8 cellular contexts compared by ENCODE assay signal in the genomic region with DNA sequence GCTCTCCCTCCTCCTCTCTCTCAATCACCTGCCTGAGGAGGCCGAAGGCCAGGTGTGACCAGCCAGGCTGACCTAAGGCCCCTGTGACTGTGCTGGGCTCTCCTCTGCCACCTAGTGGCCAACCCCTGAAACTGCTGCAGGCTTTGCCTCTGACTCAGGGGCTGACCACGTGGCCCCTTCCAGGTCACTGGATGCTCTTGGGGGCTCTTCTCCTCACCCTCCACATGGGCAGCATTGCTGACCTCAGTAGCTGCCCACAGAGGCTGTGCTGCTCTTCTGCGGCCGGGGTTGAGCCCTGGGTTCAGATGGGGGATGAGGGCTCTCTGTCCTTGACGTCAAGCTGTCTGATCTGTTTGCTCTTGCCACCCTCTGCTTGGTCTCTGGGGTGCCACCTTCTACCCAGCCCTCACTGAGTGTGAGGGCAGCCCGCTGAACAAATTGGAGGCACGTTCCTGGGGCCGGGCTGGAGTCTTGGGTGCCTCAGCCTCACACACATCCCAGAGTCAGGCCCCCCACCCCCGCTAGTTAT.
DNase-seq lines count a peak whose midpoint lies in the region; ATAC-seq and TF ChIP-seq lines count a peak whose summit lies in the region.

No MANE protein-coding gene starts in this region.

- H3K27ac Mint-ChIP-seq in neural crest cell (ENCODE audit: unreplicated experiment): no peak overlapping the region

- H3K9me3 Mint-ChIP-seq in neural crest cell: peaks cover 7% of the 10 kb centered on the region

- 45 to 50% methylated on average over 9 of the region's 9 CpGs for WGBS in GM23248 (ENCODE audit: low coverage in 1 of 2, low lambda C conversion rate in 2 of 2, missing lambda C conversion rate in 2 of 2), 2 experiments

- DNase-seq in DMS153 (lab: John Stamatoyannopoulos, UW): peak; percentile 3
- DNase-seq in GM23248: peak; percentile 72
- peak; percentile 73 for DNase-seq in NCI-H2196 (lab: John Stamatoyannopoulos, UW; ENCODE audit: unreplicated experiment)
- DNase-seq in activated CD8-positive, alpha-beta memory T cell treated with anti-CD3 and anti-CD28 coated beads, Interleukin-2, amount 50 U/mL, for 4 hours: peak; percentile 47
- DNase-seq in fibroblast of mammary gland (ENCODE audit: low read depth): peak; percentile 72
- DNase-seq in neural crest cell (ENCODE audit: low read depth, low spot score): peak; percentile 68
- peak; percentile 63 for DNase-seq in ureter (ENCODE audit: low spot score)

- H3K36me3 Mint-ChIP-seq in neural crest cell (ENCODE audit: low read depth): no peaks in the 10 kb centered on the region

- peaks cover 24% of the 10 kb centered on the region for H3F3A ChIP-seq in GM23248 (ENCODE audit: insufficient read depth)

- H3K79me2 ChIP-seq in GM23248 (ENCODE audit: insufficient read depth): no peaks in the 10 kb centered on the region

- no peaks in the 10 kb centered on the region for H3K27me3 ChIP-seq in GM23248 (replicated peaks; ENCODE audit: insufficient read depth)

- H3K27me3 Mint-ChIP-seq in neural crest cell (ENCODE audit: low read depth): no peaks in the 10 kb centered on the region

- no peaks in the 10 kb centered on the region for H4K20me1 ChIP-seq in GM23248 (ENCODE audit: insufficient read depth)

- no peak overlapping the region for H3K9ac ChIP-seq in GM23248

- H3K4me2 ChIP-seq in GM23248 (ENCODE audit: unreplicated experiment): no peak overlapping the region

- peaks cover 21% of the 10 kb centered on the region for H3K4me1 Mint-ChIP-seq in neural crest cell

- H3K4me3 Mint-ChIP-seq in neural crest cell: no peak overlapping the region

- peak; percentile 98 for TF ChIP-seq CTCF in fibroblast of mammary gland (conservative IDR thresholded peaks at IDR 0.05; ENCODE audit: control insufficient read depth, insufficient read depth, low read depth, low read length)
- peak; percentile 96 for TF ChIP-seq CTCF in neural crest cell (conservative IDR thresholded peaks at IDR 0.05)

- ATAC-seq in HG03469 (IDR thresholded peaks at IDR 0.05; ENCODE audit: unreplicated experiment): no peak

- H3K9me3 ChIP-seq in GM23248 (ENCODE audit: low read depth): no peaks in the 10 kb centered on the region

- H3K36me3 ChIP-seq in GM23248 (ENCODE audit: low read depth): no peaks in the 10 kb centered on the region

- in situ Hi-C loops in GM23248 (cut with MboI): no loop called here

- H3K4me3 ChIP-seq in GM23248: no peak overlapping the region
- no peak overlapping the region for H3K4me3 ChIP-seq in fibroblast of mammary gland (ENCODE audit: control insufficient read depth, low read depth, low read length)

- H3K27ac ChIP-seq in GM23248: no peak overlapping the region

- peaks cover 27% of the 10 kb centered on the region for H3K4me1 ChIP-seq in GM23248 (ENCODE audit: insufficient read depth)

- no peaks in the 10 kb centered on the region for H3K9me2 ChIP-seq in GM23248 (ENCODE audit: insufficient read depth)

- H2AFZ ChIP-seq in GM23248: no peak overlapping the region

Comparison
In these comparisons a context has a peak if more than half of its experiments do, and no peak if none do; other contexts are left out.
1. DNase-seq: peak in every context shown above with its lines; median percentile 73 in NCI-H2196; 72 in GM23248; 72 in fibroblast of mammary gland; 68 in neural crest cell; 63 in ureter; 47 in activated CD8-positive, alpha-beta memory T cell treated with anti-CD3 and anti-CD28 coated beads, Interleukin-2, amount 50 U/mL, for 4 hours; 3 in DMS153.